1 cellular context compared by ENCODE assay signal in the genomic region with DNA sequence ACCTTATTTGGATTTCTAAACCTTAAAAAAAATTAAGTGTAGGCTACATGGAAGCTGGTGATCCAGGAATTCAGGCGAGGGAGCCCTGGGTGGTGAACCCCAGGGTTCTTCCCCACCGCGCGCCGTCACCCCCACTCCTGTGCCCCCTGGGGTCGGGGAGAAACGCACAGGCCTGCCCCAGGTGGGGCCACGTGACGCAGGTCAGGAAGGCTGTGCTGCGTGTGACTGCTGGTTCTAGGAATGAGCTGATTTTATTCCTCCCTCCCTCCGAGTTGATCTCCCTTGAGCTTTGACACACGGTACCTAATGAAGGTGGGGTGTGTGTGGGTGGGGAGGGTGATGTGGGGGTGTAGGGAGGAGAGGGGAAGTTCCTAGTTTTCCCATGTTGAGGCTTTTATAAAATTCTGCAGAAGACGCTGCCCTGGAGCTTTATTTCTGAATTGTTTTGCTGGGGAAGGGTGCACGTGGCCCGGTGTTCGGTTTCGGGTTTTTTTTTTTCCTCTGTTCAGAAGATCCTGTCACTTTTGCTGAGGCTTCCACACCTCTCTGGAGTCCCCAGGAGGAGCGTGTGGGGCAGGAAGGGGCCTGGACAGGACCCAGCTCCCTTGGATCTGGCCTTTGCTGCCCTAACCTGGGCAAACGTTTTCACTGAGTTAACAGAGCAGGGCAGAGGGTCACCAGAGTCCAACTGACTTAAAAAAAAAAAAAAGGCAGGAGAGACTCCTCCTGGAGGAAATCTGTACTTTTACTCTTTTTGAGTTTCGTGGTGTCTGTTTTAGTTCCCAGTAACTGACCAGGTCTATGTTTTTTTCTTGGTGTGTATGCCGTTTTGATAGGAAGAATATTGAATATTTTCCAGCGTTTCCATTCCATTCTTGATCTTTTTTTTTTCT.
A peak's percentile ranks its signal among the peaks of the same experiment; 100 is the strongest.
TF ChIP-seq lines count a peak whose summit lies in the region.

No MANE protein-coding gene starts in this region.

TF ChIP-seq in HEK293, 187 proteins besides CTCF, POLR2A, EP300 and RAD21 (continued from another document):
- TF ChIP-seq, protein P1, sequence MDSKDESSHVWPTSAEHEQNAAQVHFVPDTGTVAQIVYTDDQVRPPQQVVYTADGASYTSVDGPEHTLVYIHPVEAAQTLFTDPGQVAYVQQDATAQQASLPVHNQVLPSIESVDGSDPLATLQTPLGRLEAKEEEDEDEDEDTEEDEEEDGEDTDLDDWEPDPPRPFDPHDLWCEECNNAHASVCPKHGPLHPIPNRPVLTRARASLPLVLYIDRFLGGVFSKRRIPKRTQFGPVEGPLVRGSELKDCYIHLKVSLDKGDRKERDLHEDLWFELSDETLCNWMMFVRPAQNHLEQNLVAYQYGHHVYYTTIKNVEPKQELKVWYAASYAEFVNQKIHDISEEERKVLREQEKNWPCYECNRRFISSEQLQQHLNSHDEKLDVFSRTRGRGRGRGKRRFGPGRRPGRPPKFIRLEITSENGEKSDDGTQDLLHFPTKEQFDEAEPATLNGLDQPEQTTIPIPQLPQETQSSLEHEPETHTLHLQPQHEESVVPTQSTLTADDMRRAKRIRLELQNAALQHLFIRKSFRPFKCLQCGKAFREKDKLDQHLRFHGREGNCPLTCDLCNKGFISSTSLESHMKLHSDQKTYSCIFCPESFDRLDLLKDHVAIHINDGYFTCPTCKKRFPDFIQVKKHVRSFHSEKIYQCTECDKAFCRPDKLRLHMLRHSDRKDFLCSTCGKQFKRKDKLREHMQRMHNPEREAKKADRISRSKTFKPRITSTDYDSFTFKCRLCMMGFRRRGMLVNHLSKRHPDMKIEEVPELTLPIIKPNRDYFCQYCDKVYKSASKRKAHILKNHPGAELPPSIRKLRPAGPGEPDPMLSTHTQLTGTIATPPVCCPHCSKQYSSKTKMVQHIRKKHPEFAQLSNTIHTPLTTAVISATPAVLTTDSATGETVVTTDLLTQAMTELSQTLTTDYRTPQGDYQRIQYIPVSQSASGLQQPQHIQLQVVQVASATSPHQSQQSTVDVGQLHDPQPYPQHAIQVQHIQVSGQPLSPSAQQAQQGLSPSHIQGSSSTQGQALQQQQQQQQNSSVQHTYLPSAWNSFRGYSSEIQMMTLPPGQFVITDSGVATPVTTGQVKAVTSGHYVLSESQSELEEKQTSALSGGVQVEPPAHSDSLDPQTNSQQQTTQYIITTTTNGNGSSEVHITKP (tag by site-specific recombination; IDR thresholded peaks at IDR 0.05) = peak; percentile 24; the same call in 1 of the 2 replicates
- 0 out of 2 replicates have a peak, but pooled peaks have one; percentile 17 for TF ChIP-seq SP2 (tag by site-specific recombination; IDR thresholded peaks at IDR 0.05)
- no peak for TF ChIP-seq HOXD13 (CRISPR knock-in tag; IDR thresholded peaks at IDR 0.05; ENCODE audit: borderline replicate concordance)
- TF ChIP-seq GLIS1 (tag by site-specific recombination; IDR thresholded peaks at IDR 0.05) = peak; percentile 99
- TF ChIP-seq BCL11B (tag by site-specific recombination; IDR thresholded peaks at IDR 0.05; ENCODE audit: low read depth) = peak; percentile 12; the same call in 1 of the 2 replicates
- 0 out of 2 replicates have a peak, but pooled peaks have one; percentile 37 for TF ChIP-seq ZNF629 (tag by site-specific recombination; IDR thresholded peaks at IDR 0.05)
- TF ChIP-seq ZBTB20 (tag by site-specific recombination; IDR thresholded peaks at IDR 0.05) = peak; percentile 50; the same call in 1 of the 2 replicates
- peak; percentile 85 for TF ChIP-seq ZFHX2 (tag by site-specific recombination; conservative IDR thresholded peaks at IDR 0.05)
- no peak for TF ChIP-seq OSR2 (tag by site-specific recombination; IDR thresholded peaks at IDR 0.05)
- TF ChIP-seq, protein P2, sequence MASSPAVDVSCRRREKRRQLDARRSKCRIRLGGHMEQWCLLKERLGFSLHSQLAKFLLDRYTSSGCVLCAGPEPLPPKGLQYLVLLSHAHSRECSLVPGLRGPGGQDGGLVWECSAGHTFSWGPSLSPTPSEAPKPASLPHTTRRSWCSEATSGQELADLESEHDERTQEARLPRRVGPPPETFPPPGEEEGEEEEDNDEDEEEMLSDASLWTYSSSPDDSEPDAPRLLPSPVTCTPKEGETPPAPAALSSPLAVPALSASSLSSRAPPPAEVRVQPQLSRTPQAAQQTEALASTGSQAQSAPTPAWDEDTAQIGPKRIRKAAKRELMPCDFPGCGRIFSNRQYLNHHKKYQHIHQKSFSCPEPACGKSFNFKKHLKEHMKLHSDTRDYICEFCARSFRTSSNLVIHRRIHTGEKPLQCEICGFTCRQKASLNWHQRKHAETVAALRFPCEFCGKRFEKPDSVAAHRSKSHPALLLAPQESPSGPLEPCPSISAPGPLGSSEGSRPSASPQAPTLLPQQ (tag by site-specific recombination; IDR thresholded peaks at IDR 0.05) = peak; percentile 87
- peak; percentile 53 for TF ChIP-seq ZBTB48 (tag by site-specific recombination; IDR thresholded peaks at IDR 0.05)
- TF ChIP-seq ZNF37A (tag by site-specific recombination; IDR thresholded peaks at IDR 0.05) = no peak
- TF ChIP-seq, protein P3, sequence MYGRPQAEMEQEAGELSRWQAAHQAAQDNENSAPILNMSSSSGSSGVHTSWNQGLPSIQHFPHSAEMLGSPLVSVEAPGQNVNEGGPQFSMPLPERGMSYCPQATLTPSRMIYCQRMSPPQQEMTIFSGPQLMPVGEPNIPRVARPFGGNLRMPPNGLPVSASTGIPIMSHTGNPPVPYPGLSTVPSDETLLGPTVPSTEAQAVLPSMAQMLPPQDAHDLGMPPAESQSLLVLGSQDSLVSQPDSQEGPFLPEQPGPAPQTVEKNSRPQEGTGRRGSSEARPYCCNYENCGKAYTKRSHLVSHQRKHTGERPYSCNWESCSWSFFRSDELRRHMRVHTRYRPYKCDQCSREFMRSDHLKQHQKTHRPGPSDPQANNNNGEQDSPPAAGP (tag by site-specific recombination; IDR thresholded peaks at IDR 0.05) = peak; percentile 67; the same call in 1 of the 2 replicates
- TF ChIP-seq ZNF341 (tag by site-specific recombination; IDR thresholded peaks at IDR 0.05; ENCODE audit: low read depth) = peak; percentile 45; the same call in 1 of the 2 replicates
- peak; percentile 61 for TF ChIP-seq ZNF335 (tag by site-specific recombination; conservative IDR thresholded peaks at IDR 0.05)
- TF ChIP-seq, protein P4, sequence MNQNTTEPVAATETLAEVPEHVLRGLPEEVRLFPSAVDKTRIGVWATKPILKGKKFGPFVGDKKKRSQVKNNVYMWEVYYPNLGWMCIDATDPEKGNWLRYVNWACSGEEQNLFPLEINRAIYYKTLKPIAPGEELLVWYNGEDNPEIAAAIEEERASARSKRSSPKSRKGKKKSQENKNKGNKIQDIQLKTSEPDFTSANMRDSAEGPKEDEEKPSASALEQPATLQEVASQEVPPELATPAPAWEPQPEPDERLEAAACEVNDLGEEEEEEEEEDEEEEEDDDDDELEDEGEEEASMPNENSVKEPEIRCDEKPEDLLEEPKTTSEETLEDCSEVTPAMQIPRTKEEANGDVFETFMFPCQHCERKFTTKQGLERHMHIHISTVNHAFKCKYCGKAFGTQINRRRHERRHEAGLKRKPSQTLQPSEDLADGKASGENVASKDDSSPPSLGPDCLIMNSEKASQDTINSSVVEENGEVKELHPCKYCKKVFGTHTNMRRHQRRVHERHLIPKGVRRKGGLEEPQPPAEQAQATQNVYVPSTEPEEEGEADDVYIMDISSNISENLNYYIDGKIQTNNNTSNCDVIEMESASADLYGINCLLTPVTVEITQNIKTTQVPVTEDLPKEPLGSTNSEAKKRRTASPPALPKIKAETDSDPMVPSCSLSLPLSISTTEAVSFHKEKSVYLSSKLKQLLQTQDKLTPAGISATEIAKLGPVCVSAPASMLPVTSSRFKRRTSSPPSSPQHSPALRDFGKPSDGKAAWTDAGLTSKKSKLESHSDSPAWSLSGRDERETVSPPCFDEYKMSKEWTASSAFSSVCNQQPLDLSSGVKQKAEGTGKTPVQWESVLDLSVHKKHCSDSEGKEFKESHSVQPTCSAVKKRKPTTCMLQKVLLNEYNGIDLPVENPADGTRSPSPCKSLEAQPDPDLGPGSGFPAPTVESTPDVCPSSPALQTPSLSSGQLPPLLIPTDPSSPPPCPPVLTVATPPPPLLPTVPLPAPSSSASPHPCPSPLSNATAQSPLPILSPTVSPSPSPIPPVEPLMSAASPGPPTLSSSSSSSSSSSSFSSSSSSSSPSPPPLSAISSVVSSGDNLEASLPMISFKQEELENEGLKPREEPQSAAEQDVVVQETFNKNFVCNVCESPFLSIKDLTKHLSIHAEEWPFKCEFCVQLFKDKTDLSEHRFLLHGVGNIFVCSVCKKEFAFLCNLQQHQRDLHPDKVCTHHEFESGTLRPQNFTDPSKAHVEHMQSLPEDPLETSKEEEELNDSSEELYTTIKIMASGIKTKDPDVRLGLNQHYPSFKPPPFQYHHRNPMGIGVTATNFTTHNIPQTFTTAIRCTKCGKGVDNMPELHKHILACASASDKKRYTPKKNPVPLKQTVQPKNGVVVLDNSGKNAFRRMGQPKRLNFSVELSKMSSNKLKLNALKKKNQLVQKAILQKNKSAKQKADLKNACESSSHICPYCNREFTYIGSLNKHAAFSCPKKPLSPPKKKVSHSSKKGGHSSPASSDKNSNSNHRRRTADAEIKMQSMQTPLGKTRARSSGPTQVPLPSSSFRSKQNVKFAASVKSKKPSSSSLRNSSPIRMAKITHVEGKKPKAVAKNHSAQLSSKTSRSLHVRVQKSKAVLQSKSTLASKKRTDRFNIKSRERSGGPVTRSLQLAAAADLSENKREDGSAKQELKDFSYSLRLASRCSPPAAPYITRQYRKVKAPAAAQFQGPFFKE (tag by site-specific recombination; IDR thresholded peaks at IDR 0.05; ENCODE audit: borderline replicate concordance) = no peak
- TF ChIP-seq, protein P5, sequence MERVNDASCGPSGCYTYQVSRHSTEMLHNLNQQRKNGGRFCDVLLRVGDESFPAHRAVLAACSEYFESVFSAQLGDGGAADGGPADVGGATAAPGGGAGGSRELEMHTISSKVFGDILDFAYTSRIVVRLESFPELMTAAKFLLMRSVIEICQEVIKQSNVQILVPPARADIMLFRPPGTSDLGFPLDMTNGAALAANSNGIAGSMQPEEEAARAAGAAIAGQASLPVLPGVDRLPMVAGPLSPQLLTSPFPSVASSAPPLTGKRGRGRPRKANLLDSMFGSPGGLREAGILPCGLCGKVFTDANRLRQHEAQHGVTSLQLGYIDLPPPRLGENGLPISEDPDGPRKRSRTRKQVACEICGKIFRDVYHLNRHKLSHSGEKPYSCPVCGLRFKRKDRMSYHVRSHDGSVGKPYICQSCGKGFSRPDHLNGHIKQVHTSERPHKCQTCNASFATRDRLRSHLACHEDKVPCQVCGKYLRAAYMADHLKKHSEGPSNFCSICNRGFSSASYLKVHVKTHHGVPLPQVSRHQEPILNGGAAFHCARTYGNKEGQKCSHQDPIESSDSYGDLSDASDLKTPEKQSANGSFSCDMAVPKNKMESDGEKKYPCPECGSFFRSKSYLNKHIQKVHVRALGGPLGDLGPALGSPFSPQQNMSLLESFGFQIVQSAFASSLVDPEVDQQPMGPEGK (tag by site-specific recombination; IDR thresholded peaks at IDR 0.05) = peak; percentile 92
- TF ChIP-seq ZIC2 (tag by site-specific recombination; IDR thresholded peaks at IDR 0.05) = peak; percentile 93
- TF ChIP-seq, protein P6, sequence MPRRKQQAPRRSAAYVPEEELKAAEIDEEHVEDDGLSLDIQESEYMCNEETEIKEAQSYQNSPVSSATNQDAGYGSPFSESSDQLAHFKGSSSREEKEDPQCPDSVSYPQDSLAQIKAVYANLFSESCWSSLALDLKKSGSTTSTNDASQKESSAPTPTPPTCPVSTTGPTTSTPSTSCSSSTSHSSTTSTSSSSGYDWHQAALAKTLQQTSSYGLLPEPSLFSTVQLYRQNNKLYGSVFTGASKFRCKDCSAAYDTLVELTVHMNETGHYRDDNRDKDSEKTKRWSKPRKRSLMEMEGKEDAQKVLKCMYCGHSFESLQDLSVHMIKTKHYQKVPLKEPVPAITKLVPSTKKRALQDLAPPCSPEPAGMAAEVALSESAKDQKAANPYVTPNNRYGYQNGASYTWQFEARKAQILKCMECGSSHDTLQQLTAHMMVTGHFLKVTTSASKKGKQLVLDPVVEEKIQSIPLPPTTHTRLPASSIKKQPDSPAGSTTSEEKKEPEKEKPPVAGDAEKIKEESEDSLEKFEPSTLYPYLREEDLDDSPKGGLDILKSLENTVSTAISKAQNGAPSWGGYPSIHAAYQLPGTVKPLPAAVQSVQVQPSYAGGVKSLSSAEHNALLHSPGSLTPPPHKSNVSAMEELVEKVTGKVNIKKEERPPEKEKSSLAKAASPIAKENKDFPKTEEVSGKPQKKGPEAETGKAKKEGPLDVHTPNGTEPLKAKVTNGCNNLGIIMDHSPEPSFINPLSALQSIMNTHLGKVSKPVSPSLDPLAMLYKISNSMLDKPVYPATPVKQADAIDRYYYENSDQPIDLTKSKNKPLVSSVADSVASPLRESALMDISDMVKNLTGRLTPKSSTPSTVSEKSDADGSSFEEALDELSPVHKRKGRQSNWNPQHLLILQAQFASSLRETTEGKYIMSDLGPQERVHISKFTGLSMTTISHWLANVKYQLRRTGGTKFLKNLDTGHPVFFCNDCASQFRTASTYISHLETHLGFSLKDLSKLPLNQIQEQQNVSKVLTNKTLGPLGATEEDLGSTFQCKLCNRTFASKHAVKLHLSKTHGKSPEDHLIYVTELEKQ (tag by site-specific recombination; IDR thresholded peaks at IDR 0.05; ENCODE audit: borderline replicate concordance) = 0 out of 2 replicates have a peak, but pooled peaks have one; percentile 16
